8 cellular contexts compared by ENCODE assay signal in genomic region chr3:32045091-32045964, GRCh38.
DNase-seq lines count a peak whose midpoint lies in the region; ATAC-seq and TF ChIP-seq lines count a peak whose summit lies in the region.

No MANE protein-coding gene starts in this region.

- DNase-seq in H4 (ENCODE audit: low spot score) (peak; percentile 83), PC-3 (peak; percentile 92), fibroblast of villous mesenchyme (ENCODE audit: low read depth) (peak; percentile 98), sciatic nerve (ENCODE audit: low spot score) (no peak), MV-4-11 (lab: John Stamatoyannopoulos, UW) (no peak), SKM-1 (lab: John Stamatoyannopoulos, UW; ENCODE audit: unreplicated experiment) (no peak)

- intact Hi-C loops in PC-3 (cut with micrococcal nuclease): loop anchor here (1.0 to 5.0 kb wide), 6 partner anchors 27 to 99 kb away; partner anchors contain the start of genes OSBPL10 and ZNF860
- intact Hi-C loops in sciatic nerve (cut with DNase I): no loop called here

- H3K9me2 ChIP-seq in PC-3 (replicated peaks; ENCODE audit: low read length): no peaks in the 10 kb centered on the region

- peak overlapping the region; percentile 31 for H3K4me3 ChIP-seq in PC-3 (ENCODE audit: low read length)
- H3K4me3 ChIP-seq in fibroblast of villous mesenchyme (ENCODE audit: low read depth, low read length): peak overlapping the region; percentile 28

- no peaks in the 10 kb centered on the region for H3K79me2 ChIP-seq in PC-3 (ENCODE audit: low read length)

- H3K27ac ChIP-seq in PC-3 (ENCODE audit: low read length): peak overlapping the region; percentile 91

- ATAC-seq in PC-3 (peak; percentile 87), sciatic nerve (peak; percentile 68), HG03097 (IDR thresholded peaks at IDR 0.05; ENCODE audit: low FRiP score, unreplicated experiment) (no peak), HG02970 (IDR thresholded peaks at IDR 0.05; ENCODE audit: low FRiP score, unreplicated experiment) (no peak)

- H3K4me2 ChIP-seq in PC-3 (ENCODE audit: low read length): peak overlapping the region; percentile 77

- peaks cover 6% of the 10 kb centered on the region for H3F3A ChIP-seq in PC-3 (ENCODE audit: low read length, unreplicated experiment)

- no peaks in the 10 kb centered on the region for H3K27me3 ChIP-seq in PC-3 (ENCODE audit: low read length)

- CTCF ChIA-PET in PC-3 (lab: Charles Lee): interaction anchor here (0.7 to 1.6 kb wide), 3 partner anchors 27 to 109 kb away, joined by 4 to 11 read pairs (median 4); no protein-coding TSS in a partner anchor

- no TSS peak for BruUV-seq in PC-3 (replicated peaks; lab: Mats Ljungman, UMichigan)

- 0 out of 2 replicates have a peak, but pooled peaks cover 7% of the 10 kb centered on the region for H3K9me3 ChIP-seq in PC-3 (ENCODE audit: low read length)

- H3K36me3 ChIP-seq in PC-3 (ENCODE audit: low read depth, low read length): no peaks in the 10 kb centered on the region

- peak overlapping the region; percentile 52 for H3K9ac ChIP-seq in PC-3 (ENCODE audit: low read length)

- POLR2A ChIA-PET in PC-3 (lab: Charles Lee; ENCODE audit: unreplicated experiment): interaction anchor here (0.5 kb wide), 1 partner anchor 448 kb away, joined by 4 read pairs; no protein-coding TSS in a partner anchor

- peak overlapping the region; percentile 37 for H2AFZ ChIP-seq in PC-3 (ENCODE audit: low read length)

- H4K20me1 ChIP-seq in PC-3 (ENCODE audit: low read length): no peaks in the 10 kb centered on the region

- H3K4me1 ChIP-seq in PC-3 (ENCODE audit: insufficient read depth, low read length): peaks cover 27% of the 10 kb centered on the region

- TF ChIP-seq CTCF in PC-3 (conservative IDR thresholded peaks at IDR 0.05; ENCODE audit: low read depth, low read length) (no peak), fibroblast of villous mesenchyme (IDR thresholded peaks at IDR 0.05; ENCODE audit: insufficient read depth, low read depth, low read length) (no peak)

Comparison
In these comparisons a context has a peak if more than half of its experiments do, and no peak if none do; other contexts are left out.
1. DNase-seq: peak in H4 (single experiment), PC-3 (single experiment) and fibroblast of villous mesenchyme (single experiment); none in sciatic nerve (single experiment), MV-4-11 (single experiment) and SKM-1 (single experiment).
2. ATAC-seq: peak in PC-3 (single experiment) and sciatic nerve (single experiment); none in HG03097 (single experiment) and HG02970 (single experiment).